Comparison of ENCODE assay signal across 8 cellular contexts in the genomic region with DNA sequence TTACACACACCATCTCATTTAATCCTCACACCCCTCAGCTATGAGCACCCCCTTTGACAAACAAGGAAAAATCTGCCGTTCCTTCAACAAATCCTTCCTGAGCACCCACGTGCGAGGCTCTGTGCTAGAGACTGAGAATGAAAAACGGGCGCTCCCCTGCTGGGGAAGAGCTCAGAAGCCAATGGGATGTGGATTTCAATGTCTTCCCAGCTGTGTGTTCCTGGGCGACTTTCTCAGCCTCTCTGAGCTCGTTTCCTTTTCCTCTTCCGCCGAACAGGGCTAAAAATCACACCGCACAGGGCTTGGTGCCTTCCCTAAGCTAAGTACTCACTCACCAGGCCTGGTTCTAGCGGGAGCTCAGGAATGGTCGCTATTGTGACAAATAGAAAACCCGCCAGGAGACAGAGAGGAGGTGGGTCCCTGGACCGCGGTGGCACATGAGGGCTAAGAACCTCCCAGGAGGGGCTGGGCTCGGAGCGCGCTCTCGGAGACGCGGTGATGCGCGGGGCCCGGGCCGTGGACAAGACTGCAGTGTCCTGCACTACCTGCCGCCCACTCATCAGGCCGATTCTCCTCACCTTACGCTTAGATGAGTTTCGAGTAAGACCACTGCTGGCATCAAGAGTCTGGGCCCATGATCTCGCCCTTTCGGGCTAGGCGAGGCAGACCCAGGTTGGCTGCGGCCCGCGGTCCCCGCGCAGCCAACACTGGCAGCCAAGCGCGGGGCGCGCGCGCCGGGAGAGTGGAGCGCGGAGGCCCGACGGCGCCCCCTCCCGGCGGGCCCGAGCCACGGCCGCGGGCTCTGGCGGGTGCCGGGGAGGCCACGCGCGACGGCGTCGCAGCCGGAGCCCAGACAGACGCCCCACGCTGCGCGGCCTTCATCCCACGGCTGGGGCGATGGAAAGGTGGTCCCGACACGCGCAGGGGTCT. TPM values are rescaled to one million over a fixed set of nuclear protein-coding genes. Genes with fewer than 3 reads are reported as not detected.
A peak's percentile ranks its signal among the peaks of the same experiment; 100 is the strongest.
DNase-seq lines count a peak whose midpoint lies in the region; ATAC-seq and TF ChIP-seq lines count a peak whose summit lies in the region.

No MANE protein-coding gene starts in this region.

- ATAC-seq in left ventricle myocardium superior: peak; percentile 74
- peak; percentile 87 for ATAC-seq in aorta (ENCODE audit: low FRiP score)

- POLR2A ChIA-PET in MCF 10A (lab: Yijun Ruan, JAX) (interaction anchor here (1.0 to 4.2 kb wide), 11 partner anchors 9 to 197 kb away, joined by 3 to 54 read pairs (median 4); a partner anchor contains a TSS), RWPE1 (lab: Yijun Ruan, JAX; ENCODE audit: low non-redundant PET) (no interaction called here)

- H3K4me3 ChIP-seq in aorta (ENCODE audit: low read length in 2 of 2): peak overlapping the region; percentile 12 to 49

- no peaks in the 10 kb centered on the region for H3K9me3 ChIP-seq in aorta (ENCODE audit: control insufficient read depth, low read length)

- H3K4me1 Mint-ChIP-seq in MCF 10A (ENCODE audit: insufficient read depth, unreplicated experiment) (peaks cover 33% of the 10 kb centered on the region), progenitor cell of endocrine pancreas (ENCODE audit: low read depth) (peaks cover 4% of the 10 kb centered on the region)
- peaks cover 16% of the 10 kb centered on the region for H3K4me1 Mint-ChIP-seq in activated naive CD8-positive, alpha-beta T cell treated with anti-CD3 and anti-CD28 coated beads for 36 hours

- H3K27ac Mint-ChIP-seq in MCF 10A (ENCODE audit: low read depth, unreplicated experiment) (no peak overlapping the region), progenitor cell of endocrine pancreas (no peak overlapping the region)
- no peak overlapping the region for H3K27ac Mint-ChIP-seq in activated naive CD8-positive, alpha-beta T cell treated with anti-CD3 and anti-CD28 coated beads for 36 hours

- DNase-seq in T47D (ENCODE audit: low read depth in 1 of 2, low spot score in 1 of 2): peak; percentile 69 to 70
- DNase-seq in MCF 10A (ENCODE audit: unreplicated experiment): no peak
- no peak for DNase-seq in RWPE1 (ENCODE audit: low spot score)
- DNase-seq in activated naive CD8-positive, alpha-beta T cell treated with anti-CD3 and anti-CD28 coated beads for 36 hours: peak; percentile 70
- peak; percentile 82 for DNase-seq in left ventricle myocardium superior
- peak; percentile 38 for DNase-seq in progenitor cell of endocrine pancreas (ENCODE audit: low spot score, unreplicated experiment)
- DNase-seq in aorta: peak; percentile 71 to 85
- DNase-seq in DMS79 treated with DMSO at 0.1 percent for 48 hours (lab: John Stamatoyannopoulos, UW): no peak

- intact Hi-C loops in MCF 10A (cut with micrococcal nuclease): no loop called here
- intact Hi-C loops in left ventricle myocardium superior (cut with micrococcal nuclease): no loop called here
- intact Hi-C loops in aorta (cut with DNase I): loop anchor here in 1 of 2 donors (2.0 kb wide), 1 partner anchor 28 kb away; no protein-coding TSS in a partner anchor

- no peaks in the 10 kb centered on the region for H3K4me1 ChIP-seq in aorta (ENCODE audit: control insufficient read depth in 1 of 2, insufficient read depth in 2 of 2, low read length in 2 of 2)

- 7 to 9% methylated on average over 62 to 73 of the region's 73 CpGs for WGBS in aorta, 2 donors

- H3K4me3 Mint-ChIP-seq in MCF 10A (ENCODE audit: unreplicated experiment) (no peak overlapping the region), progenitor cell of endocrine pancreas (ENCODE audit: low read depth) (peak overlapping the region; percentile 69)
- H3K4me3 Mint-ChIP-seq in activated naive CD8-positive, alpha-beta T cell treated with anti-CD3 and anti-CD28 coated beads for 36 hours: peak overlapping the region; percentile 62

- in situ Hi-C loops in T47D (cut with HindIII; ENCODE audit: low pct_unique_long_range_greater_than_20kb, low sequenced_read_pairs): no loop called here

- TF ChIP-seq CTCF in MCF 10A (IDR thresholded peaks at IDR 0.05; ENCODE audit: unreplicated experiment) (no peak), RWPE1 (conservative IDR thresholded peaks at IDR 0.05; ENCODE audit: low read depth) (peak; percentile 60), progenitor cell of endocrine pancreas (IDR thresholded peaks at IDR 0.05; ENCODE audit: unreplicated experiment) (peak; percentile 77)

- H3K9me3 Mint-ChIP-seq in MCF 10A (ENCODE audit: unreplicated experiment) (no peaks in the 10 kb centered on the region), progenitor cell of endocrine pancreas (ENCODE audit: low read depth) (no peaks in the 10 kb centered on the region)
- no peaks in the 10 kb centered on the region for H3K9me3 Mint-ChIP-seq in activated naive CD8-positive, alpha-beta T cell treated with anti-CD3 and anti-CD28 coated beads for 36 hours

- no peaks in the 10 kb centered on the region for H3K36me3 ChIP-seq in aorta (ENCODE audit: control insufficient read depth in 1 of 2, insufficient read depth in 2 of 2, low read length in 1 of 2)

- no peaks in the 10 kb centered on the region for H3K27me3 Mint-ChIP-seq in MCF 10A (ENCODE audit: insufficient read depth, unreplicated experiment)
- H3K27me3 Mint-ChIP-seq in activated naive CD8-positive, alpha-beta T cell treated with anti-CD3 and anti-CD28 coated beads for 36 hours: peaks cover 40% of the 10 kb centered on the region
- H3K27me3 Mint-ChIP-seq in progenitor cell of endocrine pancreas: peaks cover 70% of the 10 kb centered on the region

- CTCF ChIA-PET in MCF 10A (lab: Yijun Ruan, JAX): interaction anchor here (1.0 to 3.3 kb wide), 9 partner anchors 16 to 250 kb away, joined by 3 to 18 read pairs (median 6); a partner anchor contains a TSS
- CTCF ChIA-PET in RWPE1 (lab: Yijun Ruan, JAX): interaction anchor here (0.6 to 1.4 kb wide), 5 partner anchors 9 to 886 kb away, joined by 3 to 8 read pairs (median 4); a partner anchor contains a TSS

- H3K36me3 Mint-ChIP-seq in MCF 10A (ENCODE audit: insufficient read depth, unreplicated experiment) (peaks cover 30% of the 10 kb centered on the region), progenitor cell of endocrine pancreas (ENCODE audit: insufficient read depth) (peaks cover 2% of the 10 kb centered on the region)
- H3K36me3 Mint-ChIP-seq in activated naive CD8-positive, alpha-beta T cell treated with anti-CD3 and anti-CD28 coated beads for 36 hours: peaks cover 8% of the 10 kb centered on the region

- H3K27ac ChIP-seq in RWPE1: peak overlapping the region; percentile 53
- H3K27ac ChIP-seq in aorta (ENCODE audit: low read depth in 1 of 2, low read length in 2 of 2): no peak overlapping the region

- no peaks in the 10 kb centered on the region for H3K27me3 ChIP-seq in aorta (ENCODE audit: control insufficient read depth in 1 of 2, insufficient read depth in 2 of 2, low read length in 1 of 2)

- no TSS peak for BruUV-seq in MCF 10A (replicated peaks; lab: Mats Ljungman, UMichigan)

RNA-seq across cellular contexts. Expression of a gene that starts 17.0 kb away (rescaled TPM):
- total RNA-seq in MCF 10A (2022): not detected in 2 replicates
- total RNA-seq in activated naive CD8-positive, alpha-beta T cell treated with anti-CD3 and anti-CD28 coated beads for 36 hours: not detected
- not detected for total RNA-seq in left ventricle myocardium superior
- total RNA-seq in progenitor cell of endocrine pancreas: 0.13 and 0.14 TPM in 2 replicates
- not detected for total RNA-seq in aorta
- not detected for polyA plus RNA-seq in aorta

RNA-seq across cellular contexts. Expression of a gene that starts 26.6 kb away (rescaled TPM):
- total RNA-seq in MCF 10A (2022) (9.7 and 11.4 TPM in 2 replicates), left ventricle myocardium superior (89.7 TPM), progenitor cell of endocrine pancreas (25.2 and 25.6 TPM in 2 replicates), aorta (10 to 100 TPM; 23.1 to 24.4 TPM)
- total RNA-seq in activated naive CD8-positive, alpha-beta T cell treated with anti-CD3 and anti-CD28 coated beads for 36 hours: 10 to 100 TPM; 10.8 to 12.2 TPM
- 10 to 100 TPM in 1 of 2 donors, 1 to 10 TPM in 1; 8.1 to 11.0 TPM for polyA plus RNA-seq in aorta

RNA-seq across cellular contexts. Expression of a gene that starts 57.0 kb away (rescaled TPM):
- total RNA-seq in MCF 10A (2022) (5.1 and 9.3 TPM in 2 replicates), left ventricle myocardium superior (1.9 TPM), progenitor cell of endocrine pancreas (1.6 and 1.8 TPM in 2 replicates), aorta (under 1 TPM; 0.06 to 0.26 TPM)
- total RNA-seq in activated naive CD8-positive, alpha-beta T cell treated with anti-CD3 and anti-CD28 coated beads for 36 hours: 1 to 10 TPM in 1 of 2 experiments, under 1 TPM in 1; 0.89 to 1.2 TPM
- polyA plus RNA-seq in aorta: under 1 TPM in 1 of 2 donors, not detected in 1; 0.13 TPM

Comparison
In these comparisons a context has a peak if more than half of its experiments do, and no peak if none do; other contexts are left out.
1. DNase-seq: peak in T47D (2 of 2), activated naive CD8-positive, alpha-beta T cell treated with anti-CD3 and anti-CD28 coated beads for 36 hours (single experiment), left ventricle myocardium superior (single experiment), progenitor cell of endocrine pancreas (single experiment) and aorta (2 of 2); none in MCF 10A (single experiment), RWPE1 (single experiment) and DMS79 treated with DMSO at 0.1 percent for 48 hours (single experiment).